In genomic region chr7:150446288-150446938, GRCh38 we compare ENCODE assay signal across 13 cellular contexts. TPM values are rescaled to one million over a fixed set of nuclear protein-coding genes. Genes with fewer than 3 reads are reported as not detected.
DNase-seq lines count a peak whose midpoint lies in the region; ATAC-seq, FAIRE-seq and TF ChIP-seq lines count a peak whose summit lies in the region.
"Had no signal": no experiment of that assay in that cellular context is flagged by ENCODE, and none has a peak within 500 bp of the region (broad histone marks: within the 10 kb centered on the region; RNA-seq: fewer than 3 reads in every experiment).

No MANE protein-coding gene starts in this region.

- H3K27me3 ChIP-seq in liver (ENCODE audit: control insufficient read depth in 4 of 4, insufficient read depth in 4 of 4, low read length in 3 of 4): no peaks in the 10 kb centered on the region
- H3K27me3 ChIP-seq in HepG2 (ENCODE audit: control insufficient read depth in 1 of 2, insufficient read depth in 2 of 2, low read length in 2 of 2): peaks cover 5 to 55% of the 10 kb centered on the region in 2 experiments; a peak in 4 of 5 replicates
- peaks cover 22% of the 10 kb centered on the region for H3K27me3 ChIP-seq in PC-3 (ENCODE audit: low read length)
- no peaks in the 10 kb centered on the region for H3K27me3 ChIP-seq in thyroid gland
- H3K27me3 ChIP-seq in ovary: no peaks in the 10 kb centered on the region

- H3K4me1 ChIP-seq in liver (ENCODE audit: control insufficient read depth in 4 of 4, insufficient read depth in 4 of 4, low read length in 3 of 4) (peaks cover 4 to 17% (median 11%) of the 10 kb centered on the region in 4 donors), HepG2 (ENCODE audit: insufficient read depth, low read length) (no peaks in the 10 kb centered on the region), PC-3 (ENCODE audit: insufficient read depth, low read length) (peaks cover 10% of the 10 kb centered on the region), thyroid gland (peaks cover 14 to 24% of the 10 kb centered on the region in 2 donors), ovary (ENCODE audit: insufficient read depth) (no peaks in the 10 kb centered on the region)

- no peaks in the 10 kb centered on the region for H3K9me2 ChIP-seq in PC-3 (replicated peaks; ENCODE audit: low read length)

- H3K4me3 ChIP-seq in liver (ENCODE audit: low read depth in 1 of 3, low read length in 3 of 3) (no peak overlapping the region), HepG2 (replicated peaks in 1 of 3; ENCODE audit: insufficient read depth in 1 of 3, low read depth in 2 of 3, low read length in 3 of 3) (no peak overlapping the region), PC-3 (ENCODE audit: low read length) (no peak overlapping the region), thyroid gland (replicated peaks in 1 of 3) (no peak overlapping the region), ovary (no peak overlapping the region)

- CTCF ChIA-PET in HepG2 (lab: Yijun Ruan, JAX; ENCODE audit: low intra/inter-chr PET ratio, low total read pairs) (no interaction called here), PC-3 (lab: Charles Lee) (interaction anchor here (0.7 kb wide), 1 partner anchor 9 kb away, joined by 5 read pairs; no protein-coding TSS in a partner anchor)

- WGBS in liver: 96% methylated on average over 2 of the region's 2 CpGs
- WGBS in HepG2 (ENCODE audit: low lambda C conversion rate): 44% methylated on average over 2 of the region's 2 CpGs
- WGBS in thyroid gland, 2 donors: 91 to 94% methylated on average over 2 of the region's 2 CpGs
- 85 to 93% (median 92%) methylated on average over 2 of the region's 2 CpGs for WGBS in ovary, 3 donors

- H3K36me3 ChIP-seq in liver (ENCODE audit: control insufficient read depth in 4 of 4, insufficient read depth in 3 of 4, low read depth in 1 of 4, low read length in 3 of 4) (no peaks in the 10 kb centered on the region), HepG2 (replicated peaks in 1 of 2; ENCODE audit: control insufficient read depth in 1 of 2, insufficient read depth in 2 of 2, low read length in 2 of 2) (no peaks in the 10 kb centered on the region), PC-3 (ENCODE audit: low read depth, low read length) (no peaks in the 10 kb centered on the region), thyroid gland (no peaks in the 10 kb centered on the region), ovary (no peaks in the 10 kb centered on the region)

- TF ChIP-seq EP300 in HepG2 (IDR thresholded peaks at IDR 0.05; ENCODE audit: low read depth in 2 of 2, low read length in 2 of 2) (no peak), HepG2 (CRISPR knock-in tag; IDR thresholded peaks at IDR 0.05; ENCODE audit: borderline replicate concordance) (no peak), ovary (IDR thresholded peaks at IDR 0.05) (no peak)

- TF ChIP-seq CTCF in liver (IDR thresholded peaks at IDR 0.05; ENCODE audit: low read depth, low read length, missing input control) (no peak), HepG2 (CRISPR knock-in tag; IDR thresholded peaks at IDR 0.05) (no peak), PC-3 (conservative IDR thresholded peaks at IDR 0.05; ENCODE audit: low read depth, low read length) (no peak), thyroid gland (IDR thresholded peaks at IDR 0.05) (no peak), ovary (IDR thresholded peaks at IDR 0.05) (no peak)

- H2AFZ ChIP-seq in HepG2 (ENCODE audit: low read length) (no peak overlapping the region), PC-3 (ENCODE audit: low read length) (0 out of 2 replicates have a peak overlapping the region, but pooled peaks have one; percentile 20)

- H4K20me1 ChIP-seq in HepG2 (ENCODE audit: insufficient read depth, low read length) (no peaks in the 10 kb centered on the region), PC-3 (ENCODE audit: low read length) (no peaks in the 10 kb centered on the region)

- intact Hi-C loops in HepG2 (cut with micrococcal nuclease; ENCODE audit: unreplicated experiment) (no loop called here), PC-3 (cut with micrococcal nuclease) (loop anchor here (1.0 to 5.0 kb wide), 2 partner anchors 41 to 331 kb away; a partner anchor contains a TSS), thyroid gland (cut with DNase I) (no loop called here), ovary (cut with DNase I) (no loop called here)

- no peaks in the 10 kb centered on the region for H3F3A ChIP-seq in PC-3 (ENCODE audit: low read length, unreplicated experiment)

- TF ChIP-seq RAD21 in liver (IDR thresholded peaks at IDR 0.05) (no peak), HepG2 (CRISPR knock-in tag; IDR thresholded peaks at IDR 0.05) (no peak)

- in situ Hi-C loops in HepG2 (cut with HindIII; ENCODE audit: extremely low pct_ligation_motif_present, low pct_unique_long_range_greater_than_20kb): loop anchor here (5.0 kb wide), 1 partner anchor 311 kb away; no protein-coding TSS in a partner anchor

- DNase-seq in HepG2 (ENCODE audit: low spot score) (no peak), PC-3 (peak; percentile 40), dermis microvascular lymphatic vessel endothelial cell (ENCODE audit: low read depth in 2 of 2) (peak; percentile 67 to 75), thyroid gland (peak; percentile 15 to 30), ovary (no peak), NCI-H1694 (lab: John Stamatoyannopoulos, UW) (no peak)
- no peak for DNase-seq in activated CD4-positive, CD25-positive, alpha-beta regulatory T cell treated with anti-CD3 and anti-CD28 coated beads, Interleukin-2, amount 50 U/mL, for 72 hours
- DNase-seq: dermis blood vessel endothelial cell; Kasumi-1; stimulated activated CD4-positive, alpha-beta T cell treated with anti-CD3 and anti-CD28 coated beads, Interleukin-4, amount 100 ng/mL, for 1 hour; stimulated activated naive B cell treated with anti-CD40 and anti-IgM and Interleukin-4, amounts not matched to agents 10 μg/mL and 1 μg/mL and 100 μg/mL, for 72 hours had no signal

- H3K27ac ChIP-seq in liver (ENCODE audit: low read depth in 1 of 2, low read length in 2 of 2) (peak overlapping the region in 1 of 2 donors; percentile 20), HepG2 (ENCODE audit: extremely low read length, insufficient read depth, low read length) (no peak overlapping the region), PC-3 (ENCODE audit: low read length) (no peak overlapping the region), thyroid gland (peak overlapping the region; percentile 32 to 57 (median 53)), ovary (no peak overlapping the region)

- H3K4me2 ChIP-seq in HepG2 (ENCODE audit: low read depth, low read length) (no peak overlapping the region), PC-3 (ENCODE audit: low read length) (peak overlapping the region; percentile 50)

- no peak for TF ChIP-seq POLR2A in HepG2 (IDR thresholded peaks at IDR 0.05; ENCODE audit: insufficient read depth in 1 of 2, low read depth in 2 of 2, low read length in 2 of 2)
- no peak for TF ChIP-seq POLR2A in thyroid gland (IDR thresholded peaks at IDR 0.05)
- TF ChIP-seq POLR2A in ovary (IDR thresholded peaks at IDR 0.05): no peak

- H3K9me3 ChIP-seq in liver (ENCODE audit: control insufficient read depth in 4 of 4, low read length in 3 of 4): peaks cover 0 to 4% (median 3%) of the 10 kb centered on the region in 4 donors
- 0 out of 2 replicates have a peak, but pooled peaks cover 4% of the 10 kb centered on the region for H3K9me3 ChIP-seq in HepG2 (ENCODE audit: low read length)
- H3K9me3 ChIP-seq in PC-3 (ENCODE audit: low read length): no peaks in the 10 kb centered on the region
- H3K9me3 ChIP-seq in thyroid gland: no peaks in the 10 kb centered on the region
- H3K9me3 ChIP-seq in ovary: no peaks in the 10 kb centered on the region

- H3K79me2 ChIP-seq in HepG2 (ENCODE audit: insufficient read depth, low read length) (no peaks in the 10 kb centered on the region), PC-3 (ENCODE audit: low read length) (no peaks in the 10 kb centered on the region)

- FAIRE-seq in HepG2 (lab: Jason Lieb, UNC): no peak

- BruUV-seq in HepG2 (replicated peaks; lab: Mats Ljungman, UMichigan) (no TSS peak), PC-3 (replicated peaks; lab: Mats Ljungman, UMichigan) (no TSS peak)

- H3K9ac ChIP-seq in liver (ENCODE audit: low read depth in 1 of 2, low read length in 2 of 2) (no peak overlapping the region), HepG2 (ENCODE audit: insufficient read depth, low read depth, low read length) (no peak overlapping the region), PC-3 (ENCODE audit: low read length) (no peak overlapping the region)

- POLR2A ChIA-PET in HepG2 (lab: Yijun Ruan, JAX) (no interaction called here), PC-3 (lab: Charles Lee; ENCODE audit: unreplicated experiment) (no interaction called here)

- ATAC-seq in HepG2: no peak
- peak; percentile 53 for ATAC-seq in PC-3
- ATAC-seq: stimulated activated naive B cell treated with anti-CD40 and anti-IgM and Interleukin-4, amounts not matched to agents 10 μg/mL and 1 μg/mL and 100 μg/mL, for 72 hours had no signal

TF ChIP-seq in HepG2, 621 proteins besides CTCF, POLR2A, EP300 and RAD21 (continues in another document):
- no peak for TF ChIP-seq ARNT (IDR thresholded peaks at IDR 0.05)

RNA-seq across cellular contexts. Expression of gene GIMAP8, which starts 4.0 kb away (rescaled TPM):
- total RNA-seq in liver (1 to 10 TPM; 8.8 to 9.4 TPM), HepG2 (2016; rRNA removed; fragmentation: Illumina TruSeq; extraction: Trizol) (not detected in 2 replicates), PC-3 (2014; rRNA removed) (not detected in 2 replicates), dermis microvascular lymphatic vessel endothelial cell (103 and 157 TPM in 2 replicates), thyroid gland (10 to 100 TPM in 3 of 4 donors, 1 to 10 TPM in 1; 7.5 to 34.5 (median 20.0) TPM), ovary (10 to 100 TPM in 1 of 7 donors, 1 to 10 TPM in 6; 2.1 to 10.3 (median 5.5) TPM)
- polyA plus RNA-seq in liver (1 to 10 TPM; 1.6 to 6.4 TPM), HepG2 (2011; rRNA removed) (not detected in 2 replicates), ovary (10 to 100 TPM; 12.2 to 22.8 TPM)
- total RNA-seq in HepG2 (2016; cell fraction: cytosol; rRNA removed; fragmentation: Illumina TruSeq; extraction: Trizol; ENCODE audit: low read depth): not detected in 2 replicates
- total RNA-seq in HepG2 (2016; cell fraction: insoluble cytoplasmic fraction; rRNA removed; fragmentation: Illumina TruSeq; extraction: Trizol): not detected in 2 replicates
- total RNA-seq in HepG2 (2016; cell fraction: membrane; rRNA removed; fragmentation: Illumina TruSeq; extraction: Trizol): not detected in 2 replicates
- not detected in 2 replicates for total RNA-seq in HepG2 (2016; cell fraction: nucleus; rRNA removed; fragmentation: Illumina TruSeq; extraction: Trizol)
- not detected in 2 replicates for polyA plus RNA-seq in HepG2 (2011; cell fraction: cytosol; rRNA removed)
- not detected in 2 replicates for polyA plus RNA-seq in HepG2 (2011; cell fraction: nucleus; rRNA removed)
- polyA plus RNA-seq in HepG2 (2012): not detected in 2 replicates
- not detected in 2 replicates for polyA plus RNA-seq in HepG2 (2016; cell fraction: cytosol; fragmentation: Illumina TruSeq; extraction: Trizol; ENCODE audit: low read depth)
- polyA plus RNA-seq in HepG2 (2016; cell fraction: insoluble cytoplasmic fraction; fragmentation: Illumina TruSeq; extraction: Trizol; ENCODE audit: low read depth): not detected in 2 replicates
- polyA plus RNA-seq in HepG2 (2016; cell fraction: membrane; fragmentation: Illumina TruSeq; extraction: Trizol; ENCODE audit: low read depth): not detected in 2 replicates
- polyA plus RNA-seq in HepG2 (2016; cell fraction: nucleus; fragmentation: Illumina TruSeq; extraction: Trizol; ENCODE audit: insufficient read depth, low read depth): not detected in 2 replicates
- polyA minus RNA-seq in HepG2 (2011; rRNA and poly(A)+ RNA removed; ENCODE audit: low replicate concordance): not detected in 2 replicates
- not detected in 2 replicates for polyA minus RNA-seq in HepG2 (2011; cell fraction: cytosol; rRNA and poly(A)+ RNA removed)
- not detected in 2 replicates for polyA minus RNA-seq in HepG2 (2011; cell fraction: nucleus; rRNA and poly(A)+ RNA removed)
- total RNA-seq: NCI-H460 had no signal

Comparison
In these comparisons a context has a peak if more than half of its experiments do, and no peak if none do; other contexts are left out.
1. H3K27ac ChIP-seq: peak in thyroid gland (3 of 3); none in HepG2 (single experiment), PC-3 (single experiment) and ovary (0 of 2).
2. DNase-seq: peak in PC-3 (single experiment), dermis microvascular lymphatic vessel endothelial cell (2 of 2) and thyroid gland (2 of 2); none in HepG2 (single experiment), ovary (0 of 5), activated CD4-positive, CD25-positive, alpha-beta regulatory T cell treated with anti-CD3 and anti-CD28 coated beads, Interleukin-2, amount 50 U/mL, for 72 hours (single experiment) and NCI-H1694 (single experiment).